Comparison of ENCODE assay signal across 2 cellular contexts in the genomic region with DNA sequence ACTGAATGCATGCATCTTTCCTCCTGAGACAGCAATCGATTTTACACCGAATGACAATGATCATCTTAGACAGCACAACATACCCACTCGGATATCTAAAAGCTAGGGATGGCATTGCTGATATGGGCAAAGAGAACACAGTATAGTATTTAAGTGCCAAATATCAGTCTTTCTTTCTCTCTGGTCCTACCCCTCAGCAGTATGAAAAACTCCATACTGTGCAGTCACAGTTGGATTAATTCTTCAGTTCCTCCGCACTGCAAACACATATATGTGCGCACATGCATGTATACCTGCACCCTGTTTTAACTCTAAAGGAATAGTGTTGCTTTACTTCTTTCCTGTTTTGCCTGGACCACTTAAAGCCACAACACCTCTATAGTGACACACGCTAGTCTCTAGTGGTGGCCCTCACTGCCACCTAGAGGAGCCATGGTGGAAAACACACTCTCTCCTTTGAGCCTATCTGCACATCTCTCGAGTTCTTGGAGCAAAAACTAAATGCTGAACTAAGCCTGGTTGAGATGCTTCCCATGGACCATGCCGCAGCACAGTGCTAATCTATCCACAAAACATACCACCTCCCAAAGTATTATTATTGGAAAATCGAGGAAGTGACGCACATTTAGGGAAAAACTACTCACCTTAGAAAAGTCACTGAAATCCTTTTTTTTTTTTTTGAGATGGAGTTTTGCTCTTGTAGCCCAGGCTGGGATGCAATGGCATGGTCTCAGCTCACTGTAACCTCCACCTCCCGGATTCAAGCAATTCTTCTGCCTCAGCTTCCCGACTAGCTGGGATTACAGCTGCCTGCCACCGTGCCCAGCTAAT.
A peak's percentile ranks its signal among the peaks of the same experiment; 100 is the strongest.
TF ChIP-seq lines count a peak whose summit lies in the region.

No MANE protein-coding gene starts in this region.

TF ChIP-seq in IMR-90, 13 proteins besides CTCF, POLR2A, EP300 and RAD21:
- TF ChIP-seq RCOR1 (IDR thresholded peaks at IDR 0.05; ENCODE audit: insufficient replicate concordance, low read length) (no peak), SMC3 (IDR thresholded peaks at IDR 0.05; ENCODE audit: low read depth, low read length) (peak; percentile 57)

TF ChIP-seq in SK-N-SH treated with all-trans-retinoic acid at 6 μM for 48 hours, 23 proteins besides CTCF, POLR2A, EP300 and RAD21:
- TF ChIP-seq ZC3H10 (CRISPR knock-in tag; IDR thresholded peaks at IDR 0.05) (no peak), RARB (CRISPR knock-in tag; IDR thresholded peaks at IDR 0.05) (no peak), CSDC2 (CRISPR knock-in tag; IDR thresholded peaks at IDR 0.05) (no peak), OSR1 (CRISPR knock-in tag; IDR thresholded peaks at IDR 0.05) (no peak), ZNF8 (CRISPR knock-in tag; IDR thresholded peaks at IDR 0.05) (no peak), SNAI2 (CRISPR knock-in tag; IDR thresholded peaks at IDR 0.05) (no peak), ZNF70 (CRISPR knock-in tag; IDR thresholded peaks at IDR 0.05) (no peak)
- TF ChIP-seq, protein P1, sequence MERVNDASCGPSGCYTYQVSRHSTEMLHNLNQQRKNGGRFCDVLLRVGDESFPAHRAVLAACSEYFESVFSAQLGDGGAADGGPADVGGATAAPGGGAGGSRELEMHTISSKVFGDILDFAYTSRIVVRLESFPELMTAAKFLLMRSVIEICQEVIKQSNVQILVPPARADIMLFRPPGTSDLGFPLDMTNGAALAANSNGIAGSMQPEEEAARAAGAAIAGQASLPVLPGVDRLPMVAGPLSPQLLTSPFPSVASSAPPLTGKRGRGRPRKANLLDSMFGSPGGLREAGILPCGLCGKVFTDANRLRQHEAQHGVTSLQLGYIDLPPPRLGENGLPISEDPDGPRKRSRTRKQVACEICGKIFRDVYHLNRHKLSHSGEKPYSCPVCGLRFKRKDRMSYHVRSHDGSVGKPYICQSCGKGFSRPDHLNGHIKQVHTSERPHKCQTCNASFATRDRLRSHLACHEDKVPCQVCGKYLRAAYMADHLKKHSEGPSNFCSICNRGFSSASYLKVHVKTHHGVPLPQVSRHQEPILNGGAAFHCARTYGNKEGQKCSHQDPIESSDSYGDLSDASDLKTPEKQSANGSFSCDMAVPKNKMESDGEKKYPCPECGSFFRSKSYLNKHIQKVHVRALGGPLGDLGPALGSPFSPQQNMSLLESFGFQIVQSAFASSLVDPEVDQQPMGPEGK (CRISPR knock-in tag; IDR thresholded peaks at IDR 0.05; ENCODE audit: borderline replicate concordance): no peak
